Comparison of ENCODE assay signal across 14 cellular contexts in genomic region chr12:120254809-120255208, GRCh38. TPM values are rescaled to one million over a fixed set of nuclear protein-coding genes. Genes with fewer than 3 reads are reported as not detected.
DNase-seq lines count a peak whose midpoint lies in the region; ATAC-seq, FAIRE-seq and TF ChIP-seq lines count a peak whose summit lies in the region.
"Had no signal": no experiment of that assay in that cellular context is flagged by ENCODE, and none has a peak within 500 bp of the region (broad histone marks: within the 10 kb centered on the region; RNA-seq: fewer than 3 reads in every experiment).

No MANE protein-coding gene starts in this region.

- no peak overlapping the region for H2AFZ ChIP-seq in DND-41 (ENCODE audit: low read depth, low read length)

- H3K79me2 ChIP-seq in DND-41 (ENCODE audit: insufficient read depth, low read length), result no peaks in the 10 kb centered on the region

- H3K27me3 Mint-ChIP-seq in T-helper 1 cell treated with Interleukin-12 subunit alpha and Interleukin-12 subunit beta and Interleukin-4 antibody, amounts not matched to agents 30 μg/mL and 1 μg/mL, for 36 hours (ENCODE audit: low read depth), result no peaks in the 10 kb centered on the region

- H3K4me3 ChIP-seq in DND-41 (ENCODE audit: low read depth in 1 of 2, low read length in 2 of 2) (no peak overlapping the region), esophagus (ENCODE audit: low read depth in 1 of 2, low read length in 2 of 2) (no peak overlapping the region)

- no peak for FAIRE-seq in frontal cortex (lab: Jason Lieb, UNC)
- FAIRE-seq: GM12891 had no signal

- H3K9me3 Mint-ChIP-seq in T-helper 1 cell treated with Interleukin-12 subunit alpha and Interleukin-12 subunit beta and Interleukin-4 antibody, amounts not matched to agents 30 μg/mL and 1 μg/mL, for 36 hours, result no peaks in the 10 kb centered on the region

- no peaks in the 10 kb centered on the region for H3K27me3 ChIP-seq in DND-41 (ENCODE audit: insufficient read depth, low read length, poor library complexity)
- H3K27me3 ChIP-seq in esophagus (ENCODE audit: control insufficient read depth in 1 of 2, insufficient read depth in 2 of 2, low read length in 2 of 2), result no peaks in the 10 kb centered on the region

- H3K4me2 ChIP-seq in DND-41 (ENCODE audit: insufficient read depth, low read length), result no peak overlapping the region

- H3K36me3 Mint-ChIP-seq in T-helper 1 cell treated with Interleukin-12 subunit alpha and Interleukin-12 subunit beta and Interleukin-4 antibody, amounts not matched to agents 30 μg/mL and 1 μg/mL, for 36 hours (ENCODE audit: low read depth), result peaks cover 40% of the 10 kb centered on the region

- 80% methylated on average over 7 of the region's 7 CpGs for WGBS in esophagus, 2 donors

- peak overlapping the region; percentile 81 for H3K27ac Mint-ChIP-seq in T-helper 1 cell treated with Interleukin-12 subunit alpha and Interleukin-12 subunit beta and Interleukin-4 antibody, amounts not matched to agents 30 μg/mL and 1 μg/mL, for 36 hours

- H3K4me3 Mint-ChIP-seq in T-helper 1 cell treated with Interleukin-12 subunit alpha and Interleukin-12 subunit beta and Interleukin-4 antibody, amounts not matched to agents 30 μg/mL and 1 μg/mL, for 36 hours, result peak overlapping the region; percentile 45

- ATAC-seq in DND-41 (ENCODE audit: insufficient read depth, low read depth) (no peak), GM19035 (IDR thresholded peaks at IDR 0.05; ENCODE audit: unreplicated experiment) (no peak), HG03039 (IDR thresholded peaks at IDR 0.05; ENCODE audit: unreplicated experiment) (no peak), HG02840 (IDR thresholded peaks at IDR 0.05; ENCODE audit: low FRiP score, unreplicated experiment) (no peak)
- ATAC-seq: sciatic nerve had no signal

- H3K36me3 ChIP-seq in DND-41 (ENCODE audit: insufficient read depth, low read length) (no peaks in the 10 kb centered on the region), esophagus (ENCODE audit: control insufficient read depth in 2 of 2, insufficient read depth in 2 of 2, low read length in 1 of 2) (no peaks in the 10 kb centered on the region)

- peaks cover 65% of the 10 kb centered on the region for H3K4me1 Mint-ChIP-seq in T-helper 1 cell treated with Interleukin-12 subunit alpha and Interleukin-12 subunit beta and Interleukin-4 antibody, amounts not matched to agents 30 μg/mL and 1 μg/mL, for 36 hours (ENCODE audit: low read depth)

- TF ChIP-seq CTCF in DND-41 (IDR thresholded peaks at IDR 0.05; ENCODE audit: borderline replicate concordance, extremely low read depth, low read length, poor library complexity, severe bottlenecking), result peak; percentile 13

- no peak overlapping the region for H3K9ac ChIP-seq in DND-41 (ENCODE audit: low read depth, low read length)

- H3K27ac ChIP-seq in DND-41 (ENCODE audit: low read length) (no peak overlapping the region), esophagus (ENCODE audit: low read depth in 2 of 2, low read length in 1 of 2) (peak overlapping the region; percentile 47 to 59)

- H3K9me3 ChIP-seq in DND-41 (ENCODE audit: insufficient read depth, low read length, severe bottlenecking), result no peaks in the 10 kb centered on the region
- H3K9me3 ChIP-seq in esophagus (ENCODE audit: control insufficient read depth in 2 of 2, insufficient read depth in 1 of 2, low read depth in 1 of 2, low read length in 1 of 2), result no peaks in the 10 kb centered on the region

- peaks cover 13% of the 10 kb centered on the region for H4K20me1 ChIP-seq in DND-41 (ENCODE audit: insufficient read depth, low read length)

- H3K4me1 ChIP-seq in DND-41 (ENCODE audit: insufficient read depth, low read length), result peaks cover 17% of the 10 kb centered on the region
- H3K4me1 ChIP-seq in esophagus (ENCODE audit: control insufficient read depth in 2 of 2, insufficient read depth in 2 of 2, low read length in 1 of 2), result peaks cover 4 to 5% of the 10 kb centered on the region in 2 donors

- DNase-seq in DND-41 (no peak), pulmonary artery endothelial cell (ENCODE audit: low read depth, low spot score) (peak; percentile 79), frontal cortex (ENCODE audit: low spot score in 2 of 2) (no peak)
- DNase-seq: Calu3, NCI-H774 had no signal

RNA-seq across cellular contexts. Expression of gene PXN, which starts 10.7 kb away (rescaled TPM):
- polyA plus RNA-seq in esophagus, result 10 to 100 TPM; 17.3 to 32.1 TPM
- 64.1 and 64.8 TPM in 2 replicates for total RNA-seq in pulmonary artery endothelial cell
- 2.4 TPM for total RNA-seq in frontal cortex

RNA-seq across cellular contexts. Expression of gene RNU4-2, which starts 36.9 kb away (rescaled TPM):
- polyA plus RNA-seq in esophagus, result not detected
- total RNA-seq in pulmonary artery endothelial cell, result under 0.01 TPM in 2 replicates
- total RNA-seq in frontal cortex, result under 0.01 TPM

RNA-seq across cellular contexts. Expression of gene RNU4-1, which starts 38.2 kb away (rescaled TPM):
- not detected for polyA plus RNA-seq in esophagus
- under 0.01 TPM in 1 of 2 replicates, not detected in the other for total RNA-seq in pulmonary artery endothelial cell
- under 0.01 TPM for total RNA-seq in frontal cortex
- total RNA-seq: kidney epithelial cell, M059J had no signal

RNA-seq across cellular contexts. Expression of gene SIRT4, which starts 47.3 kb away (rescaled TPM):
- polyA plus RNA-seq in esophagus, result under 1 TPM; 0.47 to 0.55 TPM
- total RNA-seq in pulmonary artery endothelial cell (1.1 and 1.4 TPM in 2 replicates), frontal cortex (4.1 TPM)

RNA-seq across cellular contexts. Expression of gene RPLP0, which starts 53.9 kb away (rescaled TPM):
- 1,000 to 10,000 TPM; 1,612 to 3,865 TPM for polyA plus RNA-seq in esophagus
- total RNA-seq in pulmonary artery endothelial cell (3,190 and 3,346 TPM in 2 replicates), frontal cortex (1,889 TPM)

Comparison
In these comparisons a context has a peak if more than half of its experiments do, and no peak if none do; other contexts are left out.
1. RNA of gene PXN, which starts 10.7 kb away (total RNA-seq): 64.1 to 64.8 TPM in pulmonary artery endothelial cell; 2.4 TPM in frontal cortex (single experiment); every median in the first group is over 10 times any median in the second.